ENCODE assay signal across 8 cellular contexts in the genomic region with DNA sequence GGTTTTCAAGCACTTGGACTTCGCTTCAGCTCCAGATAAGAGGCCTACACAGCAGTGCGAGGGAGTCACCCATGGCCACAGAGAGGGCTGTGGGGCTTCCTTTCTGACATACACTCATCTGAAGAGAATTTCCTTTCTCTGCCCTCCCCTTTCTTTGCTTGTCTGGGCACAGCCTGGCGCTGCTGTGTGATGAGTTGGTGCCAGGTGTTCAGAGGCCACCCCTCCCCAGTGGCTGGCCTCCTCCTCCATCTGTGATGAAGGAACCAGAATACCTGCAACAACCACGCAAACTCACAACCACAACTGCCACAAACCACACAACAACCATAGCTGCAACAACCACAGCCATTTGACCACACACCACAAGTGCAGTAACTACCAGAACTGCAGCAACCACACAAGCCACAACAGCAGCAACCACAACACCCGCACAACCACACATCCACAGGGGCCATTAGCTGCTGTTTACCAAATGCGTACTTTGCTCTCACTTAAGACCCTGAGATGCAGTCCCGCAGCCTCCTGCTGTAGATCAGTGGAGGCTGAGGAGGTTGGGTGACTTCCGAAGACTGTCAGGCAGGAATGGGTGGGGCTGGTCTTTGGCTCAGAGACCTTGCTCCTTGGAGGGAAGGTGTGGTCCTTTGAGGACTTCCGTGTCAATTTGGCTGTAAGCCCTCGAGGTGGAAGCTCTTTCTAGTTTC.
DNase-seq lines count a peak whose midpoint lies in the region; ATAC-seq and TF ChIP-seq lines count a peak whose summit lies in the region.

No MANE protein-coding gene starts in this region.

- TF ChIP-seq POLR2A in esophagus muscularis mucosa (IDR thresholded peaks at IDR 0.05; ENCODE audit: low read depth): no peak

- H3K9me3 ChIP-seq in endodermal cell (ENCODE audit: control insufficient read depth, low read length) (peaks cover 59% of the 10 kb centered on the region), esophagus muscularis mucosa (peaks cover 0 to 14% (median 13%) of the 10 kb centered on the region in 4 donors)

- H3K27ac ChIP-seq in endodermal cell (ENCODE audit: low read depth, low read length): no peak overlapping the region
- no peak overlapping the region for H3K27ac ChIP-seq in esophagus muscularis mucosa (replicated peaks in 1 of 4)

- no peaks in the 10 kb centered on the region for H3K4me1 Mint-ChIP-seq in endodermal cell
- peaks cover 41% of the 10 kb centered on the region for H3K4me1 Mint-ChIP-seq in stimulated activated naive CD8-positive, alpha-beta T cell treated with anti-CD3 and anti-CD28 coated beads, Interleukin-15, amount 100 ng/mL, for 72 hours
- no peaks in the 10 kb centered on the region for H3K4me1 Mint-ChIP-seq in glutamatergic neuron (ENCODE audit: low read depth, unreplicated experiment)

- DNase-seq in LHCN-M2 (ENCODE audit: low read depth) (peak; percentile 93), endodermal cell (no peak), esophagus muscularis mucosa (ENCODE audit: extremely low spot score) (no peak), NCI-H510A treated with DMSO at 0.1 percent for 48 hours (lab: John Stamatoyannopoulos, UW) (no peak), glutamatergic neuron (no peak), NCI-H2227 treated with DMSO at 0.1 percent for 48 hours (lab: John Stamatoyannopoulos, UW) (no peak)
- peak; percentile 24 to 29 for DNase-seq in activated CD4-positive, alpha-beta T cell treated with anti-CD3 and anti-CD28 coated beads for 4 hours
- peak; percentile 58 to 75 for DNase-seq in stimulated activated naive CD8-positive, alpha-beta T cell treated with anti-CD3 and anti-CD28 coated beads, Interleukin-15, amount 100 ng/mL, for 72 hours

- no peak overlapping the region for H3K27ac Mint-ChIP-seq in endodermal cell
- peak overlapping the region; percentile 50 to 96 for H3K27ac Mint-ChIP-seq in stimulated activated naive CD8-positive, alpha-beta T cell treated with anti-CD3 and anti-CD28 coated beads, Interleukin-15, amount 100 ng/mL, for 72 hours
- no peak overlapping the region for H3K27ac Mint-ChIP-seq in glutamatergic neuron (ENCODE audit: unreplicated experiment)

- H3K27me3 ChIP-seq in endodermal cell (ENCODE audit: control insufficient read depth, insufficient read depth, low read length, poor library complexity, severe bottlenecking) (no peaks in the 10 kb centered on the region), esophagus muscularis mucosa (no peaks in the 10 kb centered on the region)

- TF ChIP-seq CTCF in endodermal cell (conservative IDR thresholded peaks at IDR 0.05): no peak
- TF ChIP-seq CTCF in esophagus muscularis mucosa (IDR thresholded peaks at IDR 0.05): no peak
- no peak for TF ChIP-seq CTCF in glutamatergic neuron (IDR thresholded peaks at IDR 0.05; ENCODE audit: partially characterized antibody, unreplicated experiment)

- H3K36me3 Mint-ChIP-seq in endodermal cell (ENCODE audit: low read depth): no peaks in the 10 kb centered on the region
- H3K36me3 Mint-ChIP-seq in glutamatergic neuron (ENCODE audit: unreplicated experiment): peaks cover 7% of the 10 kb centered on the region

- H3K4me3 Mint-ChIP-seq in endodermal cell (no peak overlapping the region), glutamatergic neuron (ENCODE audit: unreplicated experiment) (no peak overlapping the region)
- H3K4me3 Mint-ChIP-seq in stimulated activated naive CD8-positive, alpha-beta T cell treated with anti-CD3 and anti-CD28 coated beads, Interleukin-15, amount 100 ng/mL, for 72 hours: peak overlapping the region; percentile 13 to 54

- no peak overlapping the region for H3K9ac ChIP-seq in endodermal cell (ENCODE audit: extremely low read depth, low read length, poor library complexity, severe bottlenecking)

- no peaks in the 10 kb centered on the region for H3K4me1 ChIP-seq in endodermal cell (ENCODE audit: control insufficient read depth, insufficient read depth, low read length)
- H3K4me1 ChIP-seq in esophagus muscularis mucosa: peaks cover 0 to 9% (median 0%) of the 10 kb centered on the region in 4 donors

- no peak for TF ChIP-seq EP300 in esophagus muscularis mucosa (IDR thresholded peaks at IDR 0.05)

- peaks cover 11% of the 10 kb centered on the region for H3K27me3 Mint-ChIP-seq in endodermal cell (ENCODE audit: insufficient read depth)
- H3K27me3 Mint-ChIP-seq in stimulated activated naive CD8-positive, alpha-beta T cell treated with anti-CD3 and anti-CD28 coated beads, Interleukin-15, amount 100 ng/mL, for 72 hours: peaks cover 7% of the 10 kb centered on the region
- H3K27me3 Mint-ChIP-seq in glutamatergic neuron (ENCODE audit: unreplicated experiment): peaks cover 5% of the 10 kb centered on the region

- peak; percentile 92 for ATAC-seq in stimulated activated naive CD8-positive, alpha-beta T cell treated with anti-CD3 and anti-CD28 coated beads, Interleukin-15, amount 100 ng/mL, for 72 hours

- intact Hi-C loops in esophagus muscularis mucosa (cut with DNase I): no loop called here

- H3K9me3 Mint-ChIP-seq in endodermal cell: peaks cover 58% of the 10 kb centered on the region
- H3K9me3 Mint-ChIP-seq in stimulated activated naive CD8-positive, alpha-beta T cell treated with anti-CD3 and anti-CD28 coated beads, Interleukin-15, amount 100 ng/mL, for 72 hours: peaks cover 22 to 33% of the 10 kb centered on the region in 2 donors
- H3K9me3 Mint-ChIP-seq in glutamatergic neuron (ENCODE audit: unreplicated experiment): peaks cover 8% of the 10 kb centered on the region

- 91 to 100% methylated on average over 2 to 10 of the region's 10 CpGs for WGBS in endodermal cell (ENCODE audit: insufficient coverage in 1 of 2, insufficient read length in 1 of 2), 2 experiments
- WGBS in esophagus muscularis mucosa: 76% methylated on average over 8 of the region's 10 CpGs

- H3K36me3 ChIP-seq in endodermal cell (ENCODE audit: control insufficient read depth, insufficient read depth, low read length): no peaks in the 10 kb centered on the region
- H3K36me3 ChIP-seq in esophagus muscularis mucosa: no peaks in the 10 kb centered on the region

- H3K4me3 ChIP-seq in endodermal cell (ENCODE audit: low read length) (peak overlapping the region; percentile 20), esophagus muscularis mucosa (no peak overlapping the region)

Comparison
In these comparisons a context has a peak if more than half of its experiments do, and no peak if none do; other contexts are left out.
1. DNase-seq: peak in LHCN-M2 (single experiment), activated CD4-positive, alpha-beta T cell treated with anti-CD3 and anti-CD28 coated beads for 4 hours (2 of 2) and stimulated activated naive CD8-positive, alpha-beta T cell treated with anti-CD3 and anti-CD28 coated beads, Interleukin-15, amount 100 ng/mL, for 72 hours (2 of 2); none in endodermal cell (single experiment), esophagus muscularis mucosa (single experiment), NCI-H510A treated with DMSO at 0.1 percent for 48 hours (single experiment), glutamatergic neuron (single experiment) and NCI-H2227 treated with DMSO at 0.1 percent for 48 hours (single experiment).
2. H3K27ac Mint-ChIP-seq: peak in stimulated activated naive CD8-positive, alpha-beta T cell treated with anti-CD3 and anti-CD28 coated beads, Interleukin-15, amount 100 ng/mL, for 72 hours (2 of 2); none in endodermal cell (single experiment) and glutamatergic neuron (single experiment).
3. H3K4me3 Mint-ChIP-seq: peak in stimulated activated naive CD8-positive, alpha-beta T cell treated with anti-CD3 and anti-CD28 coated beads, Interleukin-15, amount 100 ng/mL, for 72 hours (2 of 2); none in endodermal cell (single experiment) and glutamatergic neuron (single experiment).